8 cellular contexts compared by ENCODE assay signal in genomic region chr16:27235938-27236245, GRCh38. TPM values are rescaled to one million over a fixed set of nuclear protein-coding genes. Genes with fewer than 3 reads are reported as not detected.
DNase-seq lines count a peak whose midpoint lies in the region; ATAC-seq and TF ChIP-seq lines count a peak whose summit lies in the region.

No MANE protein-coding gene starts in this region.

- H3K27ac ChIP-seq in mesendoderm (ENCODE audit: low read depth, low read length) (no peak overlapping the region), thyroid gland (peak overlapping the region in 2 of 3 donors; percentile 57 to 71)

- H3K4me1 Mint-ChIP-seq in activated naive CD4-positive, alpha-beta T cell treated with anti-CD3 and anti-CD28 coated beads, Interleukin-2, amount 10 ng/mL, durations not matched to agents 7 days and 5 days = peaks cover 94% of the 10 kb centered on the region

- H3K36me3 ChIP-seq in adipocyte (ENCODE audit: control insufficient read depth, insufficient read depth, low read length, severe bottlenecking) (no peaks in the 10 kb centered on the region), mesendoderm (ENCODE audit: control insufficient read depth, insufficient read depth, low read length) (no peaks in the 10 kb centered on the region), thyroid gland (peaks cover 2 to 12% of the 10 kb centered on the region in 2 donors)

- no peak overlapping the region for H3K18ac ChIP-seq in mesendoderm (ENCODE audit: low read length)

- H2AK5ac ChIP-seq in mesendoderm (ENCODE audit: low read length) = no peak overlapping the region

- peak overlapping the region; percentile 37 for H3K9ac ChIP-seq in adipocyte (ENCODE audit: low read length)
- H3K9ac ChIP-seq in mesendoderm (ENCODE audit: low read length) = no peak overlapping the region

- peak overlapping the region; percentile 74 for H3K4me3 Mint-ChIP-seq in activated naive CD4-positive, alpha-beta T cell treated with anti-CD3 and anti-CD28 coated beads, Interleukin-2, amount 10 ng/mL, durations not matched to agents 7 days and 5 days

- H3K4me3 ChIP-seq in adipocyte (ENCODE audit: low read length) (no peak overlapping the region), mesendoderm (ENCODE audit: low read length) (no peak overlapping the region), thyroid gland (replicated peaks in 1 of 3) (no peak overlapping the region)

- H3K4me1 ChIP-seq in adipocyte (ENCODE audit: control insufficient read depth, insufficient read depth, low read length) = peaks cover 16% of the 10 kb centered on the region
- no peaks in the 10 kb centered on the region for H3K4me1 ChIP-seq in mesendoderm (ENCODE audit: control insufficient read depth, low read depth, low read length)
- H3K4me1 ChIP-seq in thyroid gland = peaks cover 7 to 33% of the 10 kb centered on the region in 2 donors

- no peak overlapping the region for H4K5ac ChIP-seq in mesendoderm (ENCODE audit: low read length)

- DNase-seq in activated naive CD4-positive, alpha-beta T cell treated with anti-CD3 and anti-CD28 coated beads, Interleukin-2, amount 10 ng/mL, durations not matched to agents 7 days and 5 days = no peak
- DNase-seq in activated naive CD4-positive, alpha-beta T cell treated with anti-CD3 and anti-CD28 coated beads, Interleukin-2, amount 50 U/mL, for 16 hours = no peak
- DNase-seq in adipocyte (ENCODE audit: low read depth) (no peak), mesendoderm (no peak), thyroid gland (no peak), NCI-H2171 (lab: John Stamatoyannopoulos, UW) (no peak), RPMI8226 (no peak)

- H3K4ac ChIP-seq in mesendoderm (ENCODE audit: low read depth, low read length) = no peak overlapping the region

- no peaks in the 10 kb centered on the region for H3K79me1 ChIP-seq in mesendoderm (ENCODE audit: low read length)

- peak overlapping the region; percentile 42 for H3K56ac ChIP-seq in mesendoderm (ENCODE audit: low read length)

- H3K23ac ChIP-seq in mesendoderm (ENCODE audit: low read length) = no peak overlapping the region

- intact Hi-C loops in thyroid gland (cut with DNase I) = loop anchor here (5.0 kb wide), 1 partner anchor 226 kb away; no protein-coding TSS in a partner anchor

- WGBS in mesendoderm (ENCODE audit: extremely low coverage, insufficient coverage, low lambda C conversion rate) = no CpG with 5 or more reads among the region's 8 CpGs
- 97 to 99% methylated on average over 4 to 8 of the region's 8 CpGs for WGBS in thyroid gland, 2 donors

- H2BK120ac ChIP-seq in mesendoderm (ENCODE audit: low read depth, low read length) = no peak overlapping the region

- H3K9me3 ChIP-seq in adipocyte (ENCODE audit: control insufficient read depth, low read length) = no peaks in the 10 kb centered on the region
- H3K9me3 ChIP-seq in thyroid gland = no peaks in the 10 kb centered on the region

- no peaks in the 10 kb centered on the region for H3K79me2 ChIP-seq in mesendoderm (ENCODE audit: control insufficient read depth, insufficient read depth, low read length)

- ATAC-seq in GM21723 (IDR thresholded peaks at IDR 0.05; ENCODE audit: unreplicated experiment) = no peak

- TF ChIP-seq POLR2A in thyroid gland (IDR thresholded peaks at IDR 0.05) = no peak

- no peak overlapping the region for H2BK15ac ChIP-seq in mesendoderm (replicated peaks; ENCODE audit: low read depth)

- CTCF ChIA-PET in activated naive CD4-positive, alpha-beta T cell treated with anti-CD3 and anti-CD28 coated beads, Interleukin-2, amount 10 ng/mL, durations not matched to agents 7 days and 5 days (lab: Charles Lee) = interaction anchor here (0.9 to 10.2 kb wide), 15 partner anchors 8 to 219 kb away, joined by 3 to 159 read pairs (median 8); partner anchors contain the start of gene NSMCE1

- H3K27me3 ChIP-seq in adipocyte (replicated peaks; ENCODE audit: control insufficient read depth, insufficient read depth, low read length) (no peaks in the 10 kb centered on the region), mesendoderm (ENCODE audit: insufficient read depth, low read length, poor library complexity) (no peaks in the 10 kb centered on the region), thyroid gland (no peaks in the 10 kb centered on the region)

- H3K36me3 Mint-ChIP-seq in activated naive CD4-positive, alpha-beta T cell treated with anti-CD3 and anti-CD28 coated beads, Interleukin-2, amount 10 ng/mL, durations not matched to agents 7 days and 5 days = peaks cover 47% of the 10 kb centered on the region

- TF ChIP-seq CTCF in thyroid gland (IDR thresholded peaks at IDR 0.05) = no peak

- H3K27me3 Mint-ChIP-seq in activated naive CD4-positive, alpha-beta T cell treated with anti-CD3 and anti-CD28 coated beads, Interleukin-2, amount 10 ng/mL, durations not matched to agents 7 days and 5 days = no peaks in the 10 kb centered on the region

- no peaks in the 10 kb centered on the region for H3K9me3 Mint-ChIP-seq in activated naive CD4-positive, alpha-beta T cell treated with anti-CD3 and anti-CD28 coated beads, Interleukin-2, amount 10 ng/mL, durations not matched to agents 7 days and 5 days

- H2BK5ac ChIP-seq in mesendoderm (ENCODE audit: low read length) = no peak overlapping the region

- no peak overlapping the region for H4K8ac ChIP-seq in mesendoderm (ENCODE audit: low read depth, low read length)

- peak overlapping the region; percentile 99 for H3K27ac Mint-ChIP-seq in activated naive CD4-positive, alpha-beta T cell treated with anti-CD3 and anti-CD28 coated beads, Interleukin-2, amount 10 ng/mL, durations not matched to agents 7 days and 5 days

- H3K4me2 ChIP-seq in mesendoderm (ENCODE audit: low read length) = no peak overlapping the region

RNA-seq across cellular contexts. Expression of gene KDM8, which starts 32.6 kb away (rescaled TPM):
- polyA plus RNA-seq in mesendoderm (2013, experiment 1 of 2) = 5.4 TPM
- 4.7 TPM for polyA plus RNA-seq in mesendoderm (2013, experiment 2 of 2)
- total RNA-seq in thyroid gland = 10 to 100 TPM in 1 of 4 donors, 1 to 10 TPM in 3; 5.6 to 14.9 (median 9.6) TPM

RNA-seq across cellular contexts. Expression of gene NSMCE1, which starts 32.7 kb away (rescaled TPM):
- 28.5 TPM for polyA plus RNA-seq in mesendoderm (2013, experiment 1 of 2)
- 28.2 TPM for polyA plus RNA-seq in mesendoderm (2013, experiment 2 of 2)
- total RNA-seq in thyroid gland = 10 to 100 TPM; 40.5 to 52.6 (median 48.8) TPM
